ENCODE assay signal across 37 cellular contexts in genomic region chr16:82081271-82081670, GRCh38. TPM values are rescaled to one million over a fixed set of nuclear protein-coding genes. Genes with fewer than 3 reads are reported as not detected.
"Had no signal": no experiment of that assay in that cellular context is flagged by ENCODE, and none has a peak within 500 bp of the region (broad histone marks: within the 10 kb centered on the region; RNA-seq: fewer than 3 reads in every experiment).

No MANE protein-coding gene starts in this region.

- FAIRE-seq: astrocyte, TTC549 had no signal

- ATAC-seq: activated CD8-positive, alpha-beta T cell treated with anti-CD3 and anti-CD28 coated beads for 36 hours; activated T-cell treated with anti-CD3 and anti-CD28 coated beads, Interleukin-2, amount 50 U/mL, for 72 hours; activated T-helper 17 cell treated with anti-CD3 and anti-CD28 coated beads, Interleukin-2, amount 50 U/mL, for 72 hours; body of pancreas; PC-3 had no signal

- H3K36me3 ChIP-seq: breast epithelium, Peyer's patch, SJSA1 had no signal

- H3K9me2 ChIP-seq: SK-N-SH had no signal

- H3K4me2 ChIP-seq: SK-N-SH had no signal

- H3K4me1 ChIP-seq: body of pancreas, breast epithelium had no signal

- H3K9me3 ChIP-seq: Peyer's patch, SJSA1, SK-N-SH had no signal

- DNase-seq: activated CD4-positive, alpha-beta T cell treated with anti-CD3 and anti-CD28 coated beads, Interleukin-2, amount 10 ng/mL, durations not matched to agents 24 days and 14 days; activated CD4-positive, alpha-beta T cell treated with anti-CD3 and anti-CD28 coated beads, Interleukin-2, amount 50 U/mL, for 4 hours; activated CD8-positive, alpha-beta T cell treated with anti-CD3 and anti-CD28 coated beads for 36 hours; activated effector memory CD4-positive, alpha-beta T cell treated with anti-CD3 and anti-CD28 coated beads, Interleukin-2, amount 50 U/mL, for 16 hours; activated naive CD4-positive, alpha-beta T cell; activated naive CD4-positive, alpha-beta T cell treated with anti-CD3 and anti-CD28 coated beads, Interleukin-2, amount 50 U/mL, for 16 hours; activated naive CD8-positive, alpha-beta T cell treated with anti-CD3 and anti-CD28 coated beads, Interleukin-2, amount 10 ng/mL, durations not matched to agents 7 days and 5 days; activated T-cell treated with anti-CD3 and anti-CD28 coated beads, Interleukin-2, amount 50 U/mL, for 1 hour; activated T-cell treated with anti-CD3 and anti-CD28 coated beads, Interleukin-2, amount 50 U/mL, for 72 hours; body of pancreas; caudate nucleus; cerebellar nuclear complex; Kasumi-1; MM.1S; MV-4-11; NCI-H1092; NCI-H1417; NCI-H146; NCI-H187; NCI-H2029 treated with DMSO at 0.1 percent for 48 hours; NCI-H2107; NCI-H226; NCI-H510A; NCI-H526; NCI-H82; NK-92 treated with Interleukin-12 subunit alpha and Interleukin-12 subunit beta, amount 100 ng/mL, for 24 hours; PC-3; RPMI8226; SHP77 treated with DMSO at 0.1 percent for 48 hours; SK-N-SH had no signal

- H3K27me3 ChIP-seq: body of pancreas, breast epithelium, Peyer's patch, SJSA1 had no signal

- H3K9ac ChIP-seq: SK-N-SH had no signal

- H3K4me3 ChIP-seq: body of pancreas, breast epithelium, Peyer's patch, SJSA1 had no signal

- H3K27ac ChIP-seq: body of pancreas, breast epithelium, Peyer's patch, SJSA1 had no signal

RNA-seq across cellular contexts. Expression of gene HSD17B2, which starts 46.2 kb away (rescaled TPM):
- total RNA-seq: activated CD4-positive, alpha-beta T cell treated with anti-CD3 and anti-CD28 coated beads, Interleukin-2, amount 10 ng/mL, durations not matched to agents 24 days and 14 days; activated CD8-positive, alpha-beta memory T cell treated with anti-CD3 and anti-CD28 coated beads for 36 hours; activated CD8-positive, alpha-beta T cell treated with anti-CD3 and anti-CD28 coated beads for 36 hours; activated naive CD8-positive, alpha-beta T cell treated with anti-CD3 and anti-CD28 coated beads, Interleukin-2, amount 10 ng/mL, durations not matched to agents 7 days and 5 days; activated T-cell treated with anti-CD3 and anti-CD28 coated beads, Interleukin-2, amount 50 U/mL, for 72 hours; activated T-helper 17 cell treated with anti-CD3 and anti-CD28 coated beads, Interleukin-2, amount 50 U/mL, for 72 hours had no signal
- polyA plus RNA-seq: SK-N-SH had no signal
